8 cellular contexts compared by ENCODE assay signal in genomic region chr1:157948547-157949152, GRCh38.
DNase-seq lines count a peak whose midpoint lies in the region; ATAC-seq and TF ChIP-seq lines count a peak whose summit lies in the region.

No MANE protein-coding gene starts in this region.

- peak; percentile 72 for ATAC-seq in memory B cell (ENCODE audit: low read depth)
- ATAC-seq in HG02623 (IDR thresholded peaks at IDR 0.05; ENCODE audit: unreplicated experiment), result no peak
- no peak for ATAC-seq in GM21619 (IDR thresholded peaks at IDR 0.05; ENCODE audit: unreplicated experiment)
- no peak for ATAC-seq in HG02759 (IDR thresholded peaks at IDR 0.05; ENCODE audit: unreplicated experiment)

- no peaks in the 10 kb centered on the region for H3K36me3 Mint-ChIP-seq in memory B cell

- no peaks in the 10 kb centered on the region for H3K9me3 Mint-ChIP-seq in memory B cell

- peaks cover 9% of the 10 kb centered on the region for H3K27me3 Mint-ChIP-seq in memory B cell

- peaks cover 16% of the 10 kb centered on the region for H3K4me1 Mint-ChIP-seq in memory B cell

- H3K27ac Mint-ChIP-seq in memory B cell, result no peak overlapping the region

- peak; percentile 64 for TF ChIP-seq CTCF in GM10266 (IDR thresholded peaks at IDR 0.05; ENCODE audit: control insufficient read depth, insufficient read depth, low read depth, missing control alignments)
- TF ChIP-seq CTCF in choroid plexus epithelial cell (conservative IDR thresholded peaks at IDR 0.05; ENCODE audit: low read depth, low read length), result peak; percentile 75

- DNase-seq in GM10266 (ENCODE audit: extremely low spot score), result no peak
- peak; percentile 50 to 80 for DNase-seq in NCI-H526 (lab: John Stamatoyannopoulos, UW)
- DNase-seq in choroid plexus epithelial cell (ENCODE audit: low read depth), result peak; percentile 71
- DNase-seq in memory B cell (ENCODE audit: low spot score in 2 of 2), result peak in 1 of 2 donors; percentile 14
- no peak for DNase-seq in LoVo (ENCODE audit: low spot score)

- H3K4me3 ChIP-seq in choroid plexus epithelial cell (ENCODE audit: low read depth, low read length), result no peak overlapping the region

- H3K4me3 Mint-ChIP-seq in memory B cell, result no peak overlapping the region

Comparison
In these comparisons a context has a peak if more than half of its experiments do, and no peak if none do; other contexts are left out.
1. DNase-seq: peak in NCI-H526 (2 of 2) and choroid plexus epithelial cell (single experiment); none in GM10266 (single experiment) and LoVo (single experiment).